1 cellular context compared by ENCODE assay signal in the genomic region with DNA sequence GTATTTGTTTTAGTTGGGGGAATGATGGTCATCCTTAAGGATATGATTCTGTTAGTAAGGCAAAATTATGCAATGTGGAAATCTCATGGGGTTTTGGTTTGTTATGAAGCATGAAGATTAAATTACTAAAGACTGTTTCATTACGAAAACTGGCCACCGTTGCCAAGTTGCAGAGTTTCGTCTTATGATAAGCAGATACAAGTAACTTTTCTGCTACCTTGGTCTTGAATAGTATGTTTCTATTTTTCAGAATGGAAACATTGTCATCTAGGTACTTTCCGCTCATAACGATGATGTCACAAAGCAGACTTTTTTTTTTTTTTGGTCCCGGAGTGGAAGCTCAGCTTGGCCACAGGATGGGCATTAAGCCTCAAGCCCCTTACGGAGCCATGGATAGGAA.
TF ChIP-seq lines count a peak whose summit lies in the region.

No MANE protein-coding gene starts in this region.

TF ChIP-seq in HEK293T, 16 proteins besides CTCF, POLR2A, EP300 and RAD21 (continued from another document):
- TF ChIP-seq FOXM1 (IDR thresholded peaks at IDR 0.05; ENCODE audit: borderline replicate concordance) (no peak), FOXK2 (IDR thresholded peaks at IDR 0.05) (no peak)
